8 cellular contexts compared by ENCODE assay signal in genomic region chr5:177336112-177336511, GRCh38. TPM values are rescaled to one million over a fixed set of nuclear protein-coding genes. Genes with fewer than 3 reads are reported as not detected.
A peak's percentile ranks its signal among the peaks of the same experiment; 100 is the strongest.
DNase-seq lines count a peak whose midpoint lies in the region; ATAC-seq and TF ChIP-seq lines count a peak whose summit lies in the region.

No MANE protein-coding gene starts in this region.

- peaks cover 26 to 53% of the 10 kb centered on the region in 2 donors for H3K4me1 Mint-ChIP-seq in natural killer cell
- peaks cover 38 to 47% of the 10 kb centered on the region in 2 donors for H3K4me1 Mint-ChIP-seq in natural killer cell treated with Interleukin-12 subunit alpha and Interleukin-12 subunit beta and Interleukin-15 and Interleukin-18, amount 100 ng/mL, for 72 hours (ENCODE audit: low read depth in 2 of 2)

- H3K27ac ChIP-seq in PC-3 (ENCODE audit: low read length): no peak overlapping the region
- no peak overlapping the region for H3K27ac ChIP-seq in upper lobe of right lung

- H3K36me3 ChIP-seq in PC-3 (ENCODE audit: low read depth, low read length) (peaks cover 16% of the 10 kb centered on the region; the same call in 1 of the 2 replicates), upper lobe of right lung (peaks cover 83% of the 10 kb centered on the region)

- peaks cover 7% of the 10 kb centered on the region for H3K36me3 Mint-ChIP-seq in natural killer cell
- peaks cover 21% of the 10 kb centered on the region for H3K36me3 Mint-ChIP-seq in natural killer cell treated with Interleukin-12 subunit alpha and Interleukin-12 subunit beta and Interleukin-15 and Interleukin-18, amount 100 ng/mL, for 72 hours

- peak overlapping the region in 1 of 2 donors; percentile 29 for H3K27ac Mint-ChIP-seq in natural killer cell
- no peak overlapping the region for H3K27ac Mint-ChIP-seq in natural killer cell treated with Interleukin-12 subunit alpha and Interleukin-12 subunit beta and Interleukin-15 and Interleukin-18, amount 100 ng/mL, for 72 hours

- H4K20me1 ChIP-seq in PC-3 (ENCODE audit: low read length): 0 out of 2 replicates have a peak, but pooled peaks cover 4% of the 10 kb centered on the region

- H3K9me3 ChIP-seq in PC-3 (ENCODE audit: low read length) (no peaks in the 10 kb centered on the region), upper lobe of right lung (no peaks in the 10 kb centered on the region)

- H3K27me3 ChIP-seq in PC-3 (ENCODE audit: low read length): no peaks in the 10 kb centered on the region
- H3K27me3 ChIP-seq in upper lobe of right lung: no peaks in the 10 kb centered on the region

- no peaks in the 10 kb centered on the region for H3K4me1 ChIP-seq in PC-3 (ENCODE audit: insufficient read depth, low read length)
- H3K4me1 ChIP-seq in upper lobe of right lung: no peaks in the 10 kb centered on the region

- POLR2A ChIA-PET in PC-3 (lab: Charles Lee; ENCODE audit: unreplicated experiment): no interaction called here

- no peaks in the 10 kb centered on the region for H3K27me3 Mint-ChIP-seq in natural killer cell (ENCODE audit: low read depth in 2 of 2)
- no peaks in the 10 kb centered on the region for H3K27me3 Mint-ChIP-seq in natural killer cell treated with Interleukin-12 subunit alpha and Interleukin-12 subunit beta and Interleukin-15 and Interleukin-18, amount 100 ng/mL, for 72 hours

- intact Hi-C loops in natural killer cell (cut with micrococcal nuclease): no loop called here
- intact Hi-C loops in PC-3 (cut with micrococcal nuclease): loop anchor here (1.0 kb wide), 1 partner anchor 18 kb away; no protein-coding TSS in a partner anchor
- intact Hi-C loops in upper lobe of right lung (cut with DNase I): no loop called here

- CTCF ChIA-PET in PC-3 (lab: Charles Lee): interaction anchor here (0.6 kb wide), 1 partner anchor 12 kb away, joined by 4 read pairs; no protein-coding TSS in a partner anchor

- no TSS peak for BruUV-seq in PC-3 (replicated peaks; lab: Mats Ljungman, UMichigan)

- H3F3A ChIP-seq in PC-3 (ENCODE audit: low read length, unreplicated experiment): no peaks in the 10 kb centered on the region

- no peak overlapping the region for H3K4me3 Mint-ChIP-seq in natural killer cell
- no peak overlapping the region for H3K4me3 Mint-ChIP-seq in natural killer cell treated with Interleukin-12 subunit alpha and Interleukin-12 subunit beta and Interleukin-15 and Interleukin-18, amount 100 ng/mL, for 72 hours

- TF ChIP-seq CTCF in natural killer cell (IDR thresholded peaks at IDR 0.05) (peak; percentile 9), PC-3 (conservative IDR thresholded peaks at IDR 0.05; ENCODE audit: low read depth, low read length) (peak; percentile 84), fibroblast of mammary gland (conservative IDR thresholded peaks at IDR 0.05; ENCODE audit: control insufficient read depth, insufficient read depth, low read depth, low read length) (peak; percentile 20), upper lobe of right lung (IDR thresholded peaks at IDR 0.05) (peak; percentile 13)

- H2AFZ ChIP-seq in PC-3 (ENCODE audit: low read length): no peak overlapping the region

- no peaks in the 10 kb centered on the region for H3K9me3 Mint-ChIP-seq in natural killer cell
- H3K9me3 Mint-ChIP-seq in natural killer cell treated with Interleukin-12 subunit alpha and Interleukin-12 subunit beta and Interleukin-15 and Interleukin-18, amount 100 ng/mL, for 72 hours: no peaks in the 10 kb centered on the region

- H3K4me3 ChIP-seq in PC-3 (ENCODE audit: low read length) (no peak overlapping the region), fibroblast of mammary gland (ENCODE audit: control insufficient read depth, low read depth, low read length) (no peak overlapping the region), upper lobe of right lung (no peak overlapping the region)

- peaks cover 18% of the 10 kb centered on the region for H3K79me2 ChIP-seq in PC-3 (ENCODE audit: low read length)

- no peak overlapping the region for H3K4me2 ChIP-seq in PC-3 (ENCODE audit: low read length)

- H3K9me2 ChIP-seq in PC-3 (replicated peaks; ENCODE audit: low read length): no peaks in the 10 kb centered on the region

- no peak overlapping the region for H3K9ac ChIP-seq in PC-3 (ENCODE audit: low read length)

- DNase-seq in natural killer cell (no peak), PC-3 (peak; percentile 53), fibroblast of mammary gland (ENCODE audit: low read depth) (peak; percentile 25), upper lobe of right lung (no peak), activated gamma-delta T cell (lab: John Stamatoyannopoulos, UW) (no peak), OCI-M2 (lab: John Stamatoyannopoulos, UW; ENCODE audit: unreplicated experiment) (no peak)
- DNase-seq in natural killer cell treated with Interleukin-12 subunit alpha and Interleukin-12 subunit beta and Interleukin-15 and Interleukin-18, amount 100 ng/mL, for 72 hours (ENCODE audit: low spot score): no peak

- peak in 2 of 3 donors; percentile 34 to 39 for ATAC-seq in natural killer cell
- ATAC-seq in natural killer cell treated with Interleukin-12 subunit alpha and Interleukin-12 subunit beta and Interleukin-15 and Interleukin-18, amount 100 ng/mL, for 72 hours: no peak
- peak; percentile 84 for ATAC-seq in PC-3
- ATAC-seq in upper lobe of right lung: peak; percentile 42
- no peak for ATAC-seq in HG02642 (IDR thresholded peaks at IDR 0.05; ENCODE audit: poor library complexity, unreplicated experiment)

RNA-seq across cellular contexts. Expression of gene LMAN2, which starts 15.4 kb away (rescaled TPM):
- total RNA-seq in natural killer cell: 100 to 1,000 TPM; 112 to 124 (median 114) TPM
- total RNA-seq in natural killer cell treated with Interleukin-12 subunit alpha and Interleukin-12 subunit beta and Interleukin-15 and Interleukin-18, amount 100 ng/mL, for 72 hours: 100 to 1,000 TPM; 136 to 150 TPM
- 310 and 369 TPM in 2 replicates for total RNA-seq in PC-3 (2014; rRNA removed)
- 117 TPM for total RNA-seq in upper lobe of right lung

RNA-seq across cellular contexts. Expression of gene RGS14, which starts 21.6 kb away (rescaled TPM):
- total RNA-seq in natural killer cell (10 to 100 TPM; 57.3 to 87.0 (median 66.1) TPM), PC-3 (2014; rRNA removed) (32.3 TPM in 2 replicates), upper lobe of right lung (17.5 TPM)
- total RNA-seq in natural killer cell treated with Interleukin-12 subunit alpha and Interleukin-12 subunit beta and Interleukin-15 and Interleukin-18, amount 100 ng/mL, for 72 hours: 10 to 100 TPM; 26.5 to 45.4 TPM

RNA-seq across cellular contexts. Expression of gene MXD3, which starts 24.4 kb away (rescaled TPM):
- total RNA-seq in natural killer cell (10 to 100 TPM; 10.9 to 15.0 (median 15.0) TPM), PC-3 (2014; rRNA removed) (45.7 and 55.1 TPM in 2 replicates), upper lobe of right lung (10.1 TPM)
- 10 to 100 TPM; 15.0 to 24.8 TPM for total RNA-seq in natural killer cell treated with Interleukin-12 subunit alpha and Interleukin-12 subunit beta and Interleukin-15 and Interleukin-18, amount 100 ng/mL, for 72 hours

RNA-seq across cellular contexts. Expression of gene PRELID1, which starts 32.5 kb away (rescaled TPM):
- total RNA-seq in natural killer cell (10 to 100 TPM; 76.6 to 99.3 (median 91.6) TPM), PC-3 (2014; rRNA removed) (496 and 505 TPM in 2 replicates), upper lobe of right lung (87.0 TPM)
- 100 to 1,000 TPM; 310 to 360 TPM for total RNA-seq in natural killer cell treated with Interleukin-12 subunit alpha and Interleukin-12 subunit beta and Interleukin-15 and Interleukin-18, amount 100 ng/mL, for 72 hours

RNA-seq across cellular contexts. Expression of gene RAB24, which starts 32.6 kb away (rescaled TPM):
- 10 to 100 TPM; 42.5 to 55.4 (median 49.5) TPM for total RNA-seq in natural killer cell
- 10 to 100 TPM; 44.2 to 49.8 TPM for total RNA-seq in natural killer cell treated with Interleukin-12 subunit alpha and Interleukin-12 subunit beta and Interleukin-15 and Interleukin-18, amount 100 ng/mL, for 72 hours
- 40.3 and 41.1 TPM in 2 replicates for total RNA-seq in PC-3 (2014; rRNA removed)
- total RNA-seq in upper lobe of right lung: 36.3 TPM

Comparison
In these comparisons a context has a peak if more than half of its experiments do, and no peak if none do; other contexts are left out.
1. ATAC-seq: peak in natural killer cell (2 of 3), PC-3 (single experiment) and upper lobe of right lung (single experiment); none in natural killer cell treated with Interleukin-12 subunit alpha and Interleukin-12 subunit beta and Interleukin-15 and Interleukin-18, amount 100 ng/mL, for 72 hours (0 of 2) and HG02642 (single experiment).
2. DNase-seq: peak in PC-3 (single experiment) and fibroblast of mammary gland (single experiment); none in natural killer cell (single experiment), natural killer cell treated with Interleukin-12 subunit alpha and Interleukin-12 subunit beta and Interleukin-15 and Interleukin-18, amount 100 ng/mL, for 72 hours (single experiment), upper lobe of right lung (single experiment), activated gamma-delta T cell (single experiment) and OCI-M2 (single experiment).
3. CTCF ChIP-seq: peak in every context shown above with its lines; median percentile 84 in PC-3; 20 in fibroblast of mammary gland; 13 in upper lobe of right lung; 9 in natural killer cell.